9 cellular contexts compared by ENCODE assay signal in the genomic region with DNA sequence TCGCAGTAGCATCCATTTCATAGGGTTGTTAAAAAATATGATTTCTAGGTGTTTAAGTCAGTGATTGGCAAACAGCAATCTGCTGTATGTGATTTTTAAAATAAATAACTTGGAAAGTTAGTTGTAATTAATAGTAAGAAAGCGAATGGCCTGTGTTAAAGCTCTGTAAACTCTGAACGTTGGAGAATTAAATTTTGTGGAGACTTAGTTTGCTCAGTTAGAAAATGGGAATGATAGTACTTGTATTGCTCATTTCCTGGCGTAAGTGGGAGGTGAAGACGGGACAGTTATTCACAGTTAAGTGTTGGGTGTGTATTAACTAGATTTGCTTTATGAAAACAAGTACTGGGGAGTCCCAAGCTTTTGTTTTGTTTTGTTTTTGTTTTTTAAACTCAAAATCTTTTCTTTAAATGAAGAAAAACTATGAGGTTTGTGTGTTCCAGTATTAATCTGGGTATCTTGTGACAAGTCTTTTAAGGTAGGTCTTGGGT. TPM values are rescaled to one million over a fixed set of nuclear protein-coding genes. Genes with fewer than 3 reads are reported as not detected.
A peak's percentile ranks its signal among the peaks of the same experiment; 100 is the strongest.
DNase-seq lines count a peak whose midpoint lies in the region; ATAC-seq and TF ChIP-seq lines count a peak whose summit lies in the region.
"Had no signal": no experiment of that assay in that cellular context is flagged by ENCODE, and none has a peak within 500 bp of the region (broad histone marks: within the 10 kb centered on the region; RNA-seq: fewer than 3 reads in every experiment).

No MANE protein-coding gene starts in this region.

- CTCF ChIA-PET in T-cell (lab: Charles Lee), result interaction anchor here (0.7 to 3.8 kb wide), 8 partner anchors 16 to 314 kb away, joined by 3 to 35 read pairs (median 4); a partner anchor contains a TSS

- POLR2A ChIA-PET in T-cell (lab: Charles Lee), result interaction anchor here (0.9 to 2.9 kb wide), 6 partner anchors 14 to 201 kb away, joined by 3 to 58 read pairs (median 4); a partner anchor contains a TSS

- no peaks in the 10 kb centered on the region for H3K36me3 ChIP-seq in hepatocyte (replicated peaks; ENCODE audit: insufficient read depth, low read depth)
- H3K36me3 ChIP-seq in smooth muscle cell (ENCODE audit: low read depth), result no peaks in the 10 kb centered on the region

- TF ChIP-seq CTCF in hepatocyte (IDR thresholded peaks at IDR 0.05; ENCODE audit: poor library complexity) (no peak), smooth muscle cell (IDR thresholded peaks at IDR 0.05; ENCODE audit: borderline replicate concordance, insufficient read depth, poor library complexity, severe bottlenecking) (no peak)

- peak overlapping the region; percentile 80 for H3K4me3 ChIP-seq in hepatocyte
- H3K4me3 ChIP-seq in smooth muscle cell, result peak overlapping the region; percentile 74

- no peak overlapping the region for H3K4me3 Mint-ChIP-seq in T-cell
- H3K4me3 Mint-ChIP-seq: IgD-negative memory B cell had no signal

- H3K79me2 ChIP-seq in hepatocyte, result peaks cover 56% of the 10 kb centered on the region
- peaks cover 57% of the 10 kb centered on the region for H3K79me2 ChIP-seq in smooth muscle cell (ENCODE audit: low read depth)

- WGBS in hepatocyte (ENCODE audit: low lambda C conversion rate, missing lambda C conversion rate), result 3% methylated on average over 5 of the region's 5 CpGs
- 1% methylated on average over 5 of the region's 5 CpGs for WGBS in smooth muscle cell (ENCODE audit: low lambda C conversion rate)

- H3K27me3 ChIP-seq in hepatocyte, result no peaks in the 10 kb centered on the region
- H3K27me3 ChIP-seq in smooth muscle cell (ENCODE audit: low read depth), result no peaks in the 10 kb centered on the region

- peaks cover 14% of the 10 kb centered on the region for H3K36me3 Mint-ChIP-seq in T-cell

- DNase-seq in HCEC 1CT (peak; percentile 30), T-cell (no peak), hepatocyte (ENCODE audit: low spot score) (no peak), smooth muscle cell (lab: John Stamatoyannopoulos, UW; ENCODE audit: unreplicated experiment) (no peak), putamen (ENCODE audit: low spot score) (no peak), NCI-H146 treated with DMSO at 0.1 percent for 48 hours (lab: John Stamatoyannopoulos, UW; ENCODE audit: unreplicated experiment) (no peak)
- no peak for DNase-seq in effector CD8-positive, alpha-beta T cell (lab: John Stamatoyannopoulos, UW)
- no peak for DNase-seq in activated CD4-positive, CD25-positive, alpha-beta regulatory T cell treated with anti-CD3 and anti-CD28 coated beads, Interleukin-2, amount 50 U/mL, for 72 hours

- H3K4me2 ChIP-seq in hepatocyte, result peak overlapping the region; percentile 84
- peak overlapping the region; percentile 90 for H3K4me2 ChIP-seq in smooth muscle cell

- H4K20me1 ChIP-seq in hepatocyte (ENCODE audit: insufficient read depth, poor library complexity, severe bottlenecking) (peaks cover 14% of the 10 kb centered on the region), smooth muscle cell (ENCODE audit: low read depth) (peaks cover 10% of the 10 kb centered on the region)

- H2AFZ ChIP-seq in hepatocyte (peak overlapping the region; percentile 38), smooth muscle cell (ENCODE audit: low read depth) (peak overlapping the region; percentile 65)

- no peaks in the 10 kb centered on the region for H3K9me3 Mint-ChIP-seq in T-cell
- H3K9me3 Mint-ChIP-seq: IgD-negative memory B cell had no signal

- H3K27ac ChIP-seq in hepatocyte (peak overlapping the region; percentile 72), smooth muscle cell (ENCODE audit: low read depth) (peak overlapping the region; percentile 62)

- H3K4me1 Mint-ChIP-seq in T-cell, result peaks cover 48 to 61% (median 56%) of the 10 kb centered on the region in 3 donors

- H3K9me3 ChIP-seq in hepatocyte (ENCODE audit: low read depth) (no peaks in the 10 kb centered on the region), smooth muscle cell (replicated peaks; ENCODE audit: low read depth) (no peaks in the 10 kb centered on the region)

- H3K27me3 Mint-ChIP-seq in T-cell, result no peaks in the 10 kb centered on the region
- H3K27me3 Mint-ChIP-seq: IgD-negative memory B cell had no signal

- H3K9ac ChIP-seq in smooth muscle cell (ENCODE audit: low read depth), result peak overlapping the region; percentile 78

- peak overlapping the region; percentile 90 to 94 for H3K27ac Mint-ChIP-seq in T-cell
- H3K27ac Mint-ChIP-seq: IgD-negative memory B cell had no signal

- peaks cover 10% of the 10 kb centered on the region for H3F3A ChIP-seq in smooth muscle cell (ENCODE audit: low read depth)

- no peaks in the 10 kb centered on the region for H3K9me2 ChIP-seq in hepatocyte (replicated peaks; ENCODE audit: insufficient read depth)

- H3K4me1 ChIP-seq in hepatocyte (ENCODE audit: insufficient read depth), result peaks cover 22% of the 10 kb centered on the region
- peaks cover 20% of the 10 kb centered on the region for H3K4me1 ChIP-seq in smooth muscle cell (ENCODE audit: low read depth)

- ATAC-seq in T-cell (replicated peaks in 1 of 4), result no peak

RNA-seq across cellular contexts. Expression of a gene that starts 1.0 kb away (rescaled TPM):
- total RNA-seq in T-cell (10 to 100 TPM; 60.3 to 91.7 (median 75.8) TPM), hepatocyte (81.7 and 100 TPM in 2 replicates), smooth muscle cell (46.8 and 548 TPM in 2 replicates)
- polyA plus RNA-seq in hepatocyte (79.6 and 100.0 TPM in 2 replicates), smooth muscle cell (51.1 and 54.6 TPM in 2 replicates)

RNA-seq across cellular contexts. Expression of a gene that starts 22.5 kb away (rescaled TPM):
- total RNA-seq in T-cell (10 to 100 TPM; 14.3 to 28.8 (median 25.8) TPM), hepatocyte (26.5 and 31.6 TPM in 2 replicates), smooth muscle cell (20.6 and 29.1 TPM in 2 replicates)
- polyA plus RNA-seq in hepatocyte (60.1 and 65.8 TPM in 2 replicates), smooth muscle cell (57.2 and 58.0 TPM in 2 replicates)
